Comparison of ENCODE assay signal across 5 cellular contexts in the genomic region with DNA sequence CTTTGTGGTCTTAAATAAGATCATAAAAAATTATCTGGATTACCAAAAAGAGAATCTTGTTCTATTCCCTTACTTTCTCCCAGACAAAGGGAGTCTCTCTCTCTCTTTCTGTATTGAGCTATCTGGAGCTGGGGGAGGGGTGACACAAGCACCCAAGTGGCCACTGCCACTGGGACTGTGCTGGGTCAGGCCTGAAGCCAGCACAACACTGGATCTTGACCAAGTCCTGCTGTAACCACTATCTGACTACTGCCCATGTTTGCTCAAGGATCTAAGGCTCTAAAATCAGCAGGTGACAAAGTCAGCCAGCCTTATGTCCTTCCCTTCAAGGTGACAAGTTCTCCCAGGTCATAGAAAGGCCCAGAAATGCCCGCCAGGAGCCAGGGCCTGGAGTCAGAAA.
"Had no signal": no experiment of that assay in that cellular context is flagged by ENCODE, and none has a peak within 500 bp of the region (broad histone marks: within the 10 kb centered on the region; RNA-seq: fewer than 3 reads in every experiment).

No MANE protein-coding gene starts in this region.

- DNase-seq: GM23248, GOT3, H9, HCEC 1CT, KBM-7 had no signal

- H3K4me3 ChIP-seq: GM23248 had no signal

- H3K27ac ChIP-seq: GM23248 had no signal
